8 cellular contexts compared by ENCODE assay signal in genomic region chr17:4420692-4421131, GRCh38. TPM values are rescaled to one million over a fixed set of nuclear protein-coding genes. Genes with fewer than 3 reads are reported as not detected.
DNase-seq lines count a peak whose midpoint lies in the region; ATAC-seq and TF ChIP-seq lines count a peak whose summit lies in the region.

No MANE protein-coding gene starts in this region.

- 3% methylated on average over 7 of the region's 7 CpGs for WGBS in lung, 2 donors

- H3K4me1 ChIP-seq in HAP-1, result peaks cover 3% of the 10 kb centered on the region
- no peaks in the 10 kb centered on the region for H3K4me1 ChIP-seq in lung (ENCODE audit: control insufficient read depth in 2 of 2, insufficient read depth in 2 of 2, low read length in 2 of 2)

- H3K27me3 ChIP-seq in HAP-1 (ENCODE audit: low read depth) (no peaks in the 10 kb centered on the region), lung (ENCODE audit: control insufficient read depth, insufficient read depth) (no peaks in the 10 kb centered on the region)

- ATAC-seq in lung (ENCODE audit: insufficient read depth, low FRiP score) (peak; percentile 64), HG03432 (IDR thresholded peaks at IDR 0.05; ENCODE audit: unreplicated experiment) (no peak)

- in situ Hi-C loops in HAP-1 (cut with MboI; ENCODE audit: low sequenced_read_pairs), result loop anchor here (10.0 kb wide), 1 partner anchor 204 kb away; no protein-coding TSS in a partner anchor

- H3K9me3 ChIP-seq in HAP-1 (no peaks in the 10 kb centered on the region), lung (ENCODE audit: control insufficient read depth in 2 of 2, insufficient read depth in 1 of 2, low read length in 1 of 2) (peaks cover 0 to 2% of the 10 kb centered on the region in 2 donors)

- no peak overlapping the region for H3K27ac ChIP-seq in lung (ENCODE audit: low read depth in 1 of 2, low read length in 1 of 2)

- peak in 10 of 14 donors; percentile 6 to 50 (median 21) for DNase-seq in C1 segment of cervical spinal cord (lab: John Stamatoyannopoulos, UW)
- DNase-seq in HAP-1 (ENCODE audit: low spot score in 2 of 2), result peak; percentile 75 to 76
- DNase-seq in NCI-H69 (lab: John Stamatoyannopoulos, UW), result peak; percentile 75
- DNase-seq in activated CD4-positive, alpha-beta T cell treated with anti-CD3 and anti-CD28 coated beads, Interleukin-2, amount 50 U/mL, for 4 hours, result peak; percentile 29 to 41
- peak; percentile 36 for DNase-seq in effector CD4-positive, alpha-beta T cell
- peak; percentile 62 for DNase-seq in lung (ENCODE audit: low spot score)
- DNase-seq in stimulated activated CD8-positive, alpha-beta memory T cell treated with anti-CD3 and anti-CD28 coated beads, Interleukin-15, amount 100 ng/mL, for 48 hours (ENCODE audit: low read depth in 2 of 2), result peak; percentile 38 to 39

- TF ChIP-seq CTCF in lung (IDR thresholded peaks at IDR 0.05; ENCODE audit: control extremely low read depth, extremely low read depth), result peak; percentile 87

- H3K36me3 ChIP-seq in HAP-1 (replicated peaks) (no peaks in the 10 kb centered on the region), lung (ENCODE audit: control insufficient read depth in 2 of 2, insufficient read depth in 2 of 2, low read length in 2 of 2) (no peaks in the 10 kb centered on the region)

- H3K4me3 ChIP-seq in HAP-1 (no peak overlapping the region), lung (no peak overlapping the region)

RNA-seq across cellular contexts. Expression of gene SPNS3, which starts 13.0 kb away (rescaled TPM):
- 1 to 10 TPM in 1 of 2 donors, under 1 TPM in 1; 0.40 to 1.6 TPM for total RNA-seq in lung
- polyA plus RNA-seq in lung, result under 1 TPM; 0.41 to 0.62 TPM

RNA-seq across cellular contexts. Expression of gene UBE2G1, which starts 54.2 kb away (rescaled TPM):
- 10 to 100 TPM; 41.7 to 47.5 TPM for total RNA-seq in lung
- 10 to 100 TPM in 1 of 2 donors, 1 to 10 TPM in 1; 8.0 to 27.2 TPM for polyA plus RNA-seq in lung

Comparison
In these comparisons a context has a peak if more than half of its experiments do, and no peak if none do; other contexts are left out.
1. DNase-seq: peak in every context shown above with its lines; median percentile 76 in HAP-1; 75 in NCI-H69; 62 in lung; 38 in stimulated activated CD8-positive, alpha-beta memory T cell treated with anti-CD3 and anti-CD28 coated beads, Interleukin-15, amount 100 ng/mL, for 48 hours; 36 in effector CD4-positive, alpha-beta T cell; 35 in activated CD4-positive, alpha-beta T cell treated with anti-CD3 and anti-CD28 coated beads, Interleukin-2, amount 50 U/mL, for 4 hours; 21 in C1 segment of cervical spinal cord.